8 cellular contexts compared by ENCODE assay signal in the genomic region with DNA sequence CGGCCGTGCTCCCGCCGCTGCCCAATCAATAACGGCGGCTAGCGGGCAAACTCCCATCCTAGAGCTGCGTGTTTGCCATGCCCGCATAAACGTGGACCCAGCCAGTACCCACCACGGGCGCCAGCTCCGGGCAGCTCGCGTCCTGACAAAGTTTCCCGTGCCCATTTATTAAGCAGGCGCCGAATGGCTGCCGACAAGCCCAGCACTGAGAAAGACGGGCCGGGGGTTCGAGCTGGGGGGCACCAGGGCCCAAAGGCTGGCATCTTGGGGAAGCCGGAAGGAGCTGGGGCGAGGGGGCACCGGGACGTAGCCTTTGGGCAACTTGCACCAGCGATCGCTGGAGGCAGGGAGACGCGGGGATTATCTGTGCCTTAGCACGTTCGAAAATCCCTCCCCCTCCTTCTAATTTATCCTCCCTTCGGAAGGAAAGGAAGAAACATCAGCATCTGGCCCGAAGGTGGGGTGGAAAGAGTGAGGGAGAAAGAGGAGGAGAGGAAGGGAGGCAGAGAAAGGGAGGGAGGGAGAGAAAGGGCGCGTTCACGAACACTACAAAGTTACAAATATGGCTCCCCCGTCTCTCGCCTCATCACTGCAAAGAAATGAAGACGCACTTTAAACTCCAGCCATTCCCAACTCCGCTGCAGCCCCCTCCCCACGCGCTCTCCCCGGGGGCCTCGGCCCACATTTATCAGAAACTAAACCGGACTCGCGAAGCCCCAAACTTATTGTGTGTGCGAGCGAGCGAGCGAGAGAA. TPM values are rescaled to one million over a fixed set of nuclear protein-coding genes. Genes with fewer than 3 reads are reported as not detected.
DNase-seq lines count a peak whose midpoint lies in the region; ATAC-seq, FAIRE-seq and TF ChIP-seq lines count a peak whose summit lies in the region.

No MANE protein-coding gene starts in this region.

- peak; percentile 17 to 36 for TF ChIP-seq POLR2A in gastroesophageal sphincter (IDR thresholded peaks at IDR 0.05)

- H3K36me3 Mint-ChIP-seq in activated naive CD4-positive, alpha-beta T cell treated with anti-CD3 and anti-CD28 coated beads, Interleukin-2, amount 10 ng/mL, durations not matched to agents 7 days and 5 days: peaks cover 31% of the 10 kb centered on the region

- intact Hi-C loops in OCI-LY7 (cut with micrococcal nuclease; ENCODE audit: unreplicated experiment): loop anchor here (1.0 to 10.0 kb wide), 5 partner anchors 31 to 635 kb away; partner anchors contain the start of gene RPLP1

- H3K4me3 ChIP-seq in OCI-LY7 (ENCODE audit: low read depth, low read length, poor library complexity, severe bottlenecking): peak overlapping the region; percentile 95
- H3K4me3 ChIP-seq in gastroesophageal sphincter: peak overlapping the region; percentile 58 to 98

- peaks cover 4% of the 10 kb centered on the region for H3K27me3 Mint-ChIP-seq in activated naive CD4-positive, alpha-beta T cell treated with anti-CD3 and anti-CD28 coated beads, Interleukin-2, amount 10 ng/mL, durations not matched to agents 7 days and 5 days

- H3K27ac ChIP-seq in OCI-LY7 (ENCODE audit: low read depth, low read length, poor library complexity, severe bottlenecking) (peak overlapping the region; percentile 91), gastroesophageal sphincter (peak overlapping the region; percentile 91 to 98 (median 96))

- H3K79me2 ChIP-seq in OCI-LY7 (ENCODE audit: insufficient read depth, low read depth, low read length): peaks cover 99% of the 10 kb centered on the region

- TF ChIP-seq CTCF in OCI-LY7 (conservative IDR thresholded peaks at IDR 0.05; ENCODE audit: low read length) (no peak), gastroesophageal sphincter (IDR thresholded peaks at IDR 0.05) (no peak)

- peaks cover 46% of the 10 kb centered on the region for H3K4me1 Mint-ChIP-seq in activated naive CD4-positive, alpha-beta T cell treated with anti-CD3 and anti-CD28 coated beads, Interleukin-2, amount 10 ng/mL, durations not matched to agents 7 days and 5 days

- BruUV-seq in OCI-LY7 (replicated peaks; lab: Mats Ljungman, UMichigan): TSS peak; percentile 40

- peak overlapping the region; percentile 90 for H3K4me3 Mint-ChIP-seq in activated naive CD4-positive, alpha-beta T cell treated with anti-CD3 and anti-CD28 coated beads, Interleukin-2, amount 10 ng/mL, durations not matched to agents 7 days and 5 days

- CTCF ChIA-PET in OCI-LY7 (lab: Charles Lee; ENCODE audit: unreplicated experiment): no interaction called here
- CTCF ChIA-PET in activated naive CD4-positive, alpha-beta T cell treated with anti-CD3 and anti-CD28 coated beads, Interleukin-2, amount 10 ng/mL, durations not matched to agents 7 days and 5 days (lab: Charles Lee): interaction anchor here (0.7 to 0.9 kb wide), 2 partner anchors 25 to 38 kb away, joined by 3 to 5 read pairs; no protein-coding TSS in a partner anchor

- H3K9me3 Mint-ChIP-seq in activated naive CD4-positive, alpha-beta T cell treated with anti-CD3 and anti-CD28 coated beads, Interleukin-2, amount 10 ng/mL, durations not matched to agents 7 days and 5 days: no peaks in the 10 kb centered on the region

- no peaks in the 10 kb centered on the region for H3K9me2 ChIP-seq in OCI-LY7 (ENCODE audit: insufficient read depth, low read length)

- DNase-seq in Ammon's horn (ENCODE audit: low spot score) (peak; percentile 75), GM19239 (ENCODE audit: insufficient read length, low spot score) (no peak), OCI-LY7 (ENCODE audit: low spot score) (peak; percentile 58), nucleus accumbens (lab: John Stamatoyannopoulos, UW) (peak in 41 of 56 donors; percentile 35 to 85 (median 64))
- DNase-seq in activated naive CD4-positive, alpha-beta T cell treated with anti-CD3 and anti-CD28 coated beads, Interleukin-2, amount 10 ng/mL, durations not matched to agents 7 days and 5 days: peak; percentile 52

- H3K27me3 ChIP-seq in gastroesophageal sphincter: no peaks in the 10 kb centered on the region

- H3K4me1 ChIP-seq in OCI-LY7 (ENCODE audit: insufficient read depth, low read length, poor library complexity, severe bottlenecking): peaks cover 39% of the 10 kb centered on the region
- peaks cover 0 to 35% (median 11%) of the 10 kb centered on the region in 3 donors for H3K4me1 ChIP-seq in gastroesophageal sphincter

- FAIRE-seq in GM19239 (lab: Jason Lieb, UNC): peak; percentile 60

- peak overlapping the region; percentile 93 for H3K4me2 ChIP-seq in OCI-LY7 (ENCODE audit: low read length)

- WGBS in gastroesophageal sphincter (ENCODE audit: low coverage in 1 of 2), 2 donors: 0 to 1% methylated on average over 20 to 24 of the region's 52 CpGs

- POLR2A ChIA-PET in OCI-LY7 (lab: Charles Lee): interaction anchor here (0.6 to 6.0 kb wide), 5 partner anchors 14 to 715 kb away, joined by 3 to 96 read pairs (median 3); no protein-coding TSS in a partner anchor

- no peak overlapping the region for H2AFZ ChIP-seq in OCI-LY7 (ENCODE audit: low read length)

- no peaks in the 10 kb centered on the region for H3K9me3 ChIP-seq in OCI-LY7 (ENCODE audit: low read length)
- H3K9me3 ChIP-seq in gastroesophageal sphincter: no peaks in the 10 kb centered on the region

- H3K36me3 ChIP-seq in OCI-LY7 (ENCODE audit: insufficient read depth, low read length) (peaks cover 70% of the 10 kb centered on the region), gastroesophageal sphincter (no peaks in the 10 kb centered on the region)

- H4K20me1 ChIP-seq in OCI-LY7 (ENCODE audit: insufficient read depth, low read length): peaks cover 32% of the 10 kb centered on the region

- H3K27ac Mint-ChIP-seq in activated naive CD4-positive, alpha-beta T cell treated with anti-CD3 and anti-CD28 coated beads, Interleukin-2, amount 10 ng/mL, durations not matched to agents 7 days and 5 days: peak overlapping the region; percentile 94

- peak; percentile 18 for ATAC-seq in gastroesophageal sphincter
- no peak for ATAC-seq in HG03095 (IDR thresholded peaks at IDR 0.05; ENCODE audit: unreplicated experiment)
- ATAC-seq in GM21723 (IDR thresholded peaks at IDR 0.05; ENCODE audit: unreplicated experiment): no peak

- TF ChIP-seq EP300 in gastroesophageal sphincter (IDR thresholded peaks at IDR 0.05): no peak

RNA-seq across cellular contexts. Expression of gene ANP32A, which starts 1.1 kb away (rescaled TPM):
- total RNA-seq in OCI-LY7 (2014; rRNA removed; shearing (Covaris generic)): 232 and 282 TPM in 2 replicates
- total RNA-seq in OCI-LY7 (2022): 563 and 580 TPM in 2 replicates
- 10 to 100 TPM; 42.4 to 75.0 (median 55.6) TPM for total RNA-seq in gastroesophageal sphincter
